Comparison of ENCODE assay signal across 8 cellular contexts in the genomic region with DNA sequence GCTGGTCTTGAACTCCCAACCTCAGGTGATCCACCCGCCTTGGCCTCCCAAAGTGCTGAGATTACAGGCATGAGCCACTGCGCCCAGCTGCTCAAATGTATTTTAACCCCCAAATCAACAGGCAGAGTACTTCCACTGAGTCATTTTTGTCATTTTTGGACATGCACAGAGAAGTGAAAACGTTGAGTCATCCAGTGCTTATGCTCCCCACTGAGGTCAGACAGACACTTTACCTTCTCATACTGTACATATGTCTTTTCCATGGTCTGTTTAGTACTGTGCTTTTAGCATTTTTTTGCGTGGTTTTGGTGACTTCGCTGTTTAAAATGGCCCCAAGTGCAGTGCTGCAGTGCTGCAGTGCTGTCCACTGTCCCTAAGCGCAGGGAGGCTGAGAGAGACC.
DNase-seq lines count a peak whose midpoint lies in the region; ATAC-seq and TF ChIP-seq lines count a peak whose summit lies in the region.
"Not testable (repeated sequence)": the region's sequence is repeated elsewhere in the genome, so short reads cannot be mapped to it uniquely, and the experiment has no call there.

No MANE protein-coding gene starts in this region.

- H3K4me1 Mint-ChIP-seq in natural killer cell treated with Interleukin-12 subunit alpha and Interleukin-12 subunit beta and Interleukin-15 and Interleukin-18, amount 100 ng/mL, for 72 hours (ENCODE audit: low read depth in 2 of 2) = peaks cover 4 to 17% of the 10 kb centered on the region in 2 donors

- DNase-seq in AG10803 (ENCODE audit: low read depth) (peak; percentile 30), T1000 (lab: John Stamatoyannopoulos, UW) (peak; percentile 13), astrocyte of the hippocampus (ENCODE audit: low read depth, low spot score) (peak; percentile 28)
- DNase-seq in natural killer cell treated with Interleukin-12 subunit alpha and Interleukin-12 subunit beta and Interleukin-15 and Interleukin-18, amount 100 ng/mL, for 72 hours (ENCODE audit: low spot score) = not testable (repeated sequence)

- H3K36me3 Mint-ChIP-seq in natural killer cell treated with Interleukin-12 subunit alpha and Interleukin-12 subunit beta and Interleukin-15 and Interleukin-18, amount 100 ng/mL, for 72 hours = not testable (repeated sequence)

- not testable (repeated sequence) for H3K4me3 Mint-ChIP-seq in natural killer cell treated with Interleukin-12 subunit alpha and Interleukin-12 subunit beta and Interleukin-15 and Interleukin-18, amount 100 ng/mL, for 72 hours

- H3K4me3 ChIP-seq in AG10803 (ENCODE audit: low read length) = not testable (repeated sequence)

- TF ChIP-seq CTCF in AG10803 (conservative IDR thresholded peaks at IDR 0.05; ENCODE audit: low read length) = not testable (repeated sequence)

- peak; percentile 96 for ATAC-seq in GM18867 (IDR thresholded peaks at IDR 0.05; ENCODE audit: unreplicated experiment)
- peak; percentile 90 for ATAC-seq in GM21526 (IDR thresholded peaks at IDR 0.05; ENCODE audit: low FRiP score, unreplicated experiment)
- peak; percentile 77 for ATAC-seq in HG02970 (IDR thresholded peaks at IDR 0.05; ENCODE audit: low FRiP score, unreplicated experiment)
- ATAC-seq in HG03575 (IDR thresholded peaks at IDR 0.05; ENCODE audit: extremely low read depth, insufficient number of reproducible peaks, low FRiP score, unreplicated experiment) = peak; percentile 86
- peak; percentile 66 to 79 for ATAC-seq in natural killer cell treated with Interleukin-12 subunit alpha and Interleukin-12 subunit beta and Interleukin-15 and Interleukin-18, amount 100 ng/mL, for 72 hours

- H3K27ac Mint-ChIP-seq in natural killer cell treated with Interleukin-12 subunit alpha and Interleukin-12 subunit beta and Interleukin-15 and Interleukin-18, amount 100 ng/mL, for 72 hours = not testable (repeated sequence)

- H3K27me3 Mint-ChIP-seq in natural killer cell treated with Interleukin-12 subunit alpha and Interleukin-12 subunit beta and Interleukin-15 and Interleukin-18, amount 100 ng/mL, for 72 hours = peaks cover 15 to 16% of the 10 kb centered on the region in 2 donors

- not testable (repeated sequence) for H3K9me3 Mint-ChIP-seq in natural killer cell treated with Interleukin-12 subunit alpha and Interleukin-12 subunit beta and Interleukin-15 and Interleukin-18, amount 100 ng/mL, for 72 hours
